Comparison of ENCODE assay signal across 9 cellular contexts in genomic region chr4:77308843-77309242, GRCh38.
DNase-seq lines count a peak whose midpoint lies in the region; ATAC-seq and TF ChIP-seq lines count a peak whose summit lies in the region.
"Had no signal": no experiment of that assay in that cellular context is flagged by ENCODE, and none has a peak within 500 bp of the region (broad histone marks: within the 10 kb centered on the region; RNA-seq: fewer than 3 reads in every experiment).

No MANE protein-coding gene starts in this region.

- H3K4me3 ChIP-seq in PC-3 (ENCODE audit: low read length) (no peak overlapping the region), fibroblast of pulmonary artery (replicated peaks; ENCODE audit: low read depth, low read length) (no peak overlapping the region), vagina (no peak overlapping the region)
- H3K4me3 ChIP-seq: SK-N-MC had no signal

- POLR2A ChIA-PET in PC-3 (lab: Charles Lee; ENCODE audit: unreplicated experiment) = no interaction called here

- no peaks in the 10 kb centered on the region for H4K20me1 ChIP-seq in H9 (ENCODE audit: control insufficient read depth, insufficient read depth, insufficient read length)
- H4K20me1 ChIP-seq in PC-3 (ENCODE audit: low read length) = peaks cover 6% of the 10 kb centered on the region; the same call in 1 of the 2 replicates

- peak; percentile 73 for TF ChIP-seq CTCF in H9 (conservative IDR thresholded peaks at IDR 0.05)
- peak; percentile 64 for TF ChIP-seq CTCF in PC-3 (conservative IDR thresholded peaks at IDR 0.05; ENCODE audit: low read depth, low read length)
- TF ChIP-seq CTCF in fibroblast of pulmonary artery (IDR thresholded peaks at IDR 0.05; ENCODE audit: low read length, missing control alignments) = peak; percentile 43
- no peak for TF ChIP-seq CTCF in vagina (IDR thresholded peaks at IDR 0.05)

- H3K79me2 ChIP-seq in H9 (ENCODE audit: insufficient read depth, low read length) (0 out of 2 replicates have a peak, but pooled peaks cover 3% of the 10 kb centered on the region), PC-3 (ENCODE audit: low read length) (peaks cover 25% of the 10 kb centered on the region)

- H4K91ac ChIP-seq in H9 (ENCODE audit: insufficient read length, low read depth, low read length) = no peak overlapping the region

- H3T11ph ChIP-seq in H9 (ENCODE audit: low read length) = no peak overlapping the region

- H3K9me2 ChIP-seq in PC-3 (replicated peaks; ENCODE audit: low read length) = no peaks in the 10 kb centered on the region

- H2BK120ac ChIP-seq in H9 (ENCODE audit: low read depth, low read length, poor library complexity, severe bottlenecking) = no peak overlapping the region

- 0 out of 4 replicates have a peak, but pooled peaks cover 0 to 4% of the 10 kb centered on the region in 2 experiments for H3K4me1 Mint-ChIP-seq in H9
- H3K4me1 Mint-ChIP-seq in activated CD4-positive, alpha-beta T cell treated with anti-CD3 and anti-CD28 coated beads, Interleukin-2, amount 10 ng/mL, durations not matched to agents 24 days and 14 days = no peaks in the 10 kb centered on the region
- H3K4me1 Mint-ChIP-seq in immature natural killer cell = no peaks in the 10 kb centered on the region

- H3K27ac ChIP-seq in H9 (ENCODE audit: insufficient read length, low read depth, low read length) (no peak overlapping the region), PC-3 (ENCODE audit: low read length) (no peak overlapping the region), vagina (no peak overlapping the region)
- H3K27ac ChIP-seq: SK-N-MC had no signal

- intact Hi-C loops in PC-3 (cut with micrococcal nuclease) = loop anchor here (1.0 to 5.0 kb wide), 2 partner anchors 68 to 262 kb away; no protein-coding TSS in a partner anchor
- intact Hi-C loops in activated CD4-positive, alpha-beta T cell treated with anti-CD3 and anti-CD28 coated beads, Interleukin-2, amount 10 ng/mL, durations not matched to agents 24 days and 14 days (cut with micrococcal nuclease) = no loop called here
- intact Hi-C loops in vagina (cut with DNase I) = no loop called here

- H3K27me3 ChIP-seq in H9 (ENCODE audit: insufficient read depth, low read length) (no peaks in the 10 kb centered on the region), PC-3 (ENCODE audit: low read length) (peaks cover 6% of the 10 kb centered on the region; the same call in 1 of the 2 replicates), vagina (no peaks in the 10 kb centered on the region)

- no peak overlapping the region for H2BK12ac ChIP-seq in H9 (ENCODE audit: insufficient read length, low read depth, low read length)

- no peak overlapping the region for H4K8ac ChIP-seq in H9 (replicated peaks; ENCODE audit: insufficient read length, low read depth, low read length)

- peaks cover 11% of the 10 kb centered on the region for H3K27me3 Mint-ChIP-seq in H9 (ENCODE audit: low read depth)
- H3K27me3 Mint-ChIP-seq in activated CD4-positive, alpha-beta T cell treated with anti-CD3 and anti-CD28 coated beads, Interleukin-2, amount 10 ng/mL, durations not matched to agents 24 days and 14 days = peaks cover 10% of the 10 kb centered on the region
- H3K27me3 Mint-ChIP-seq in immature natural killer cell (ENCODE audit: low read depth in 3 of 3) = peaks cover 0 to 2% (median 1%) of the 10 kb centered on the region in 3 donors

- no peaks in the 10 kb centered on the region for H3K36me3 ChIP-seq in PC-3 (ENCODE audit: low read depth, low read length)
- no peaks in the 10 kb centered on the region for H3K36me3 ChIP-seq in vagina

- H2AFZ ChIP-seq in H9 (ENCODE audit: low read length) (no peak overlapping the region), PC-3 (ENCODE audit: low read length) (no peak overlapping the region)

- H3K27ac Mint-ChIP-seq in H9 (no peak overlapping the region), immature natural killer cell (no peak overlapping the region)
- H3K27ac Mint-ChIP-seq in activated CD4-positive, alpha-beta T cell treated with anti-CD3 and anti-CD28 coated beads, Interleukin-2, amount 10 ng/mL, durations not matched to agents 24 days and 14 days = no peak overlapping the region

- no TSS peak for BruUV-seq in PC-3 (replicated peaks; lab: Mats Ljungman, UMichigan)

- WGBS in H9 (ENCODE audit: extremely low coverage, insufficient read length, low lambda C conversion rate) = no CpG with 5 or more reads among the region's 1 CpG

- H3K9me3 Mint-ChIP-seq in H9 = no peaks in the 10 kb centered on the region
- H3K9me3 Mint-ChIP-seq in activated CD4-positive, alpha-beta T cell treated with anti-CD3 and anti-CD28 coated beads, Interleukin-2, amount 10 ng/mL, durations not matched to agents 24 days and 14 days = no peaks in the 10 kb centered on the region
- H3K9me3 Mint-ChIP-seq in immature natural killer cell = no peaks in the 10 kb centered on the region

- H3K56ac ChIP-seq in H9 (ENCODE audit: insufficient read length, low read depth, low read length) = no peak overlapping the region

- H3K9ac ChIP-seq in H9 (ENCODE audit: extremely low read depth, insufficient read length, low read length) (no peak overlapping the region), PC-3 (ENCODE audit: low read length) (no peak overlapping the region)

- DNase-seq in DMS153 (lab: John Stamatoyannopoulos, UW) = peak; percentile 11
- no peak for DNase-seq in H9
- peak; percentile 67 for DNase-seq in PC-3
- peak; percentile 36 for DNase-seq in fibroblast of pulmonary artery (ENCODE audit: low read depth)
- DNase-seq in activated CD4-positive, alpha-beta T cell treated with anti-CD3 and anti-CD28 coated beads for 4 hours = no peak
- DNase-seq in activated CD4-positive, alpha-beta T cell treated with anti-CD3 and anti-CD28 coated beads, Interleukin-2, amount 10 ng/mL, durations not matched to agents 24 days and 14 days = no peak
- DNase-seq in vagina (ENCODE audit: extremely low spot score in 2 of 2) = no peak
- no peak for DNase-seq in immature natural killer cell

- no peaks in the 10 kb centered on the region for H3K36me3 Mint-ChIP-seq in H9 (ENCODE audit: insufficient read depth in 1 of 3, low read depth in 3 of 3)
- H3K36me3 Mint-ChIP-seq in activated CD4-positive, alpha-beta T cell treated with anti-CD3 and anti-CD28 coated beads, Interleukin-2, amount 10 ng/mL, durations not matched to agents 24 days and 14 days (ENCODE audit: low read depth) = no peaks in the 10 kb centered on the region
- H3K36me3 Mint-ChIP-seq in immature natural killer cell = no peaks in the 10 kb centered on the region

- H3K18ac ChIP-seq in H9 (ENCODE audit: insufficient read length, low read depth, low read length) = no peak overlapping the region

- H3K79me1 ChIP-seq in H9 (ENCODE audit: insufficient read depth, low read depth, low read length, poor library complexity, severe bottlenecking) = no peaks in the 10 kb centered on the region

- H3F3A ChIP-seq in PC-3 (ENCODE audit: low read length, unreplicated experiment) = no peaks in the 10 kb centered on the region

- H3K4me1 ChIP-seq in H9 (ENCODE audit: insufficient read depth, low read length) = no peaks in the 10 kb centered on the region
- H3K4me1 ChIP-seq in PC-3 (ENCODE audit: insufficient read depth, low read length) = peaks cover 5% of the 10 kb centered on the region; the same call in 1 of the 2 replicates
- H3K4me1 ChIP-seq in vagina = no peaks in the 10 kb centered on the region

- H3K4me3 Mint-ChIP-seq in H9 = no peak overlapping the region
- no peak overlapping the region for H3K4me3 Mint-ChIP-seq in activated CD4-positive, alpha-beta T cell treated with anti-CD3 and anti-CD28 coated beads, Interleukin-2, amount 10 ng/mL, durations not matched to agents 24 days and 14 days
- no peak overlapping the region for H3K4me3 Mint-ChIP-seq in immature natural killer cell

- H4K5ac ChIP-seq in H9 (ENCODE audit: insufficient read length, low read depth, low read length) = no peak overlapping the region

- H2BK15ac ChIP-seq in H9 (ENCODE audit: low read depth, low read length) = no peak overlapping the region

- ATAC-seq in PC-3 = peak; percentile 83

- H3K4me2 ChIP-seq in H9 (ENCODE audit: insufficient read depth, insufficient read length, low read length) (no peak overlapping the region), PC-3 (ENCODE audit: low read length) (no peak overlapping the region)

- H3K9me3 ChIP-seq in H9 (ENCODE audit: control insufficient read depth, low read depth, low read length) = no peaks in the 10 kb centered on the region
- no peaks in the 10 kb centered on the region for H3K9me3 ChIP-seq in PC-3 (ENCODE audit: low read length)
- no peaks in the 10 kb centered on the region for H3K9me3 ChIP-seq in vagina

- H3K14ac ChIP-seq in H9 (ENCODE audit: insufficient read depth, low read length) = no peak overlapping the region

- TF ChIP-seq POLR2A in vagina (IDR thresholded peaks at IDR 0.05) = no peak

- H3K23ac ChIP-seq in H9 (ENCODE audit: insufficient read length, low read depth, low read length) = no peak overlapping the region

- no peak overlapping the region for H3K4ac ChIP-seq in H9 (ENCODE audit: low read depth, low read length)

- CTCF ChIA-PET in PC-3 (lab: Charles Lee) = interaction anchor here (0.6 kb wide), 1 partner anchor 39 kb away, joined by 3 read pairs; no protein-coding TSS in a partner anchor

- H2BK5ac ChIP-seq in H9 (ENCODE audit: insufficient read length, low read length) = no peak overlapping the region

- H2AK5ac ChIP-seq in H9 (ENCODE audit: insufficient read length, low read length) = no peak overlapping the region

- H3K23me2 ChIP-seq in H9 (ENCODE audit: insufficient read length, low read depth, low read length, poor library complexity, severe bottlenecking) = no peaks in the 10 kb centered on the region

- no peak overlapping the region for H2BK20ac ChIP-seq in H9 (ENCODE audit: low read depth, low read length, poor library complexity, severe bottlenecking)

Comparison
In these comparisons a context has a peak if more than half of its experiments do, and no peak if none do; other contexts are left out.
1. DNase-seq: peak in DMS153 (single experiment), PC-3 (single experiment) and fibroblast of pulmonary artery (single experiment); none in H9 (single experiment), activated CD4-positive, alpha-beta T cell treated with anti-CD3 and anti-CD28 coated beads for 4 hours (0 of 2), activated CD4-positive, alpha-beta T cell treated with anti-CD3 and anti-CD28 coated beads, Interleukin-2, amount 10 ng/mL, durations not matched to agents 24 days and 14 days (single experiment), vagina (0 of 2) and immature natural killer cell (0 of 3).
2. CTCF ChIP-seq: peak in H9 (single experiment), PC-3 (single experiment) and fibroblast of pulmonary artery (single experiment); none in vagina (0 of 3).